19 cellular contexts compared by ENCODE assay signal in genomic region chr4:14925471-14925870, GRCh38.
DNase-seq lines count a peak whose midpoint lies in the region; ATAC-seq, FAIRE-seq and TF ChIP-seq lines count a peak whose summit lies in the region.
"Had no signal": no experiment of that assay in that cellular context is flagged by ENCODE, and none has a peak within 500 bp of the region (broad histone marks: within the 10 kb centered on the region; RNA-seq: fewer than 3 reads in every experiment).

No MANE protein-coding gene starts in this region.

- no peak for TF ChIP-seq EP300 in transverse colon (IDR thresholded peaks at IDR 0.05; ENCODE audit: low read depth)

- no peaks in the 10 kb centered on the region for H3K36me3 ChIP-seq in naive thymus-derived CD4-positive, alpha-beta T cell (ENCODE audit: control insufficient read depth in 2 of 3, insufficient read depth in 3 of 3, low read length in 3 of 3)
- H3K36me3 ChIP-seq in aorta (ENCODE audit: control insufficient read depth in 1 of 2, insufficient read depth in 2 of 2, low read length in 1 of 2): no peaks in the 10 kb centered on the region
- H3K36me3 ChIP-seq in transverse colon: no peaks in the 10 kb centered on the region
- H3K36me3 ChIP-seq: BLaER1 treated with 17β-estradiol and CSF1 and Interleukin-3, amounts not matched to agents 10 nM and 100 nM had no signal

- no peaks in the 10 kb centered on the region for H3K27me3 ChIP-seq in naive thymus-derived CD4-positive, alpha-beta T cell (ENCODE audit: control insufficient read depth in 2 of 2, insufficient read depth in 2 of 2, low read length in 2 of 2)
- H3K27me3 ChIP-seq in aorta (ENCODE audit: control insufficient read depth in 1 of 2, insufficient read depth in 2 of 2, low read length in 1 of 2) (no peaks in the 10 kb centered on the region), transverse colon (no peaks in the 10 kb centered on the region)
- H3K27me3 ChIP-seq: BLaER1 treated with 17β-estradiol and CSF1 and Interleukin-3, amounts not matched to agents 10 nM and 100 nM had no signal

- no peak for FAIRE-seq in HTR-8/SVneo (lab: Jason Lieb, UNC)
- FAIRE-seq: GM12878, GM18507, H54, HepG2 had no signal

- CTCF ChIA-PET in activated naive CD4-positive, alpha-beta T cell treated with anti-CD3 and anti-CD28 coated beads, Interleukin-2, amount 10 ng/mL, durations not matched to agents 7 days and 5 days (lab: Charles Lee): no interaction called here
- CTCF ChIA-PET in naive thymus-derived CD4-positive, alpha-beta T cell (lab: Charles Lee): no interaction called here

- H3K27ac ChIP-seq in naive thymus-derived CD4-positive, alpha-beta T cell (ENCODE audit: low read depth, low read length): no peak overlapping the region
- H3K27ac ChIP-seq in aorta (ENCODE audit: low read depth in 1 of 2, low read length in 2 of 2): no peak overlapping the region
- no peak overlapping the region for H3K27ac ChIP-seq in transverse colon
- H3K27ac ChIP-seq: BLaER1 treated with 17β-estradiol and CSF1 and Interleukin-3, amounts not matched to agents 10 nM and 100 nM; GM23248 had no signal

- DNase-seq in activated naive CD4-positive, alpha-beta T cell treated with anti-CD3 and anti-CD28 coated beads, Interleukin-2, amount 10 ng/mL, durations not matched to agents 7 days and 5 days: no peak
- no peak for DNase-seq in activated naive CD4-positive, alpha-beta T cell treated with Interleukin-2 at 50 U/mL for 16 hours
- DNase-seq in T-helper 17 cell (no peak), aorta (no peak), transverse colon (no peak), T-helper 9 cell (no peak), HTR-8/SVneo (ENCODE audit: insufficient read length, low spot score) (no peak)
- DNase-seq in naive thymus-derived CD4-positive, alpha-beta T cell: peak in 1 of 9 donors; percentile 9
- DNase-seq: 8988T; ACHN; CD4-positive, alpha-beta T cell; DMS79; GM23248 had no signal

- TF ChIP-seq CTCF in transverse colon (IDR thresholded peaks at IDR 0.05): no peak

- H3K27ac Mint-ChIP-seq in activated naive CD4-positive, alpha-beta T cell treated with anti-CD3 and anti-CD28 coated beads, Interleukin-2, amount 10 ng/mL, durations not matched to agents 7 days and 5 days: peak overlapping the region; percentile 3
- H3K27ac Mint-ChIP-seq in T-helper 17 cell: no peak overlapping the region
- H3K27ac Mint-ChIP-seq in naive thymus-derived CD4-positive, alpha-beta T cell: no peak overlapping the region
- H3K27ac Mint-ChIP-seq: CD4-positive, alpha-beta T cell had no signal

- H3K4me3 Mint-ChIP-seq in activated naive CD4-positive, alpha-beta T cell treated with anti-CD3 and anti-CD28 coated beads, Interleukin-2, amount 10 ng/mL, durations not matched to agents 7 days and 5 days: no peak overlapping the region
- no peak overlapping the region for H3K4me3 Mint-ChIP-seq in T-helper 17 cell
- H3K4me3 Mint-ChIP-seq in naive thymus-derived CD4-positive, alpha-beta T cell: no peak overlapping the region
- H3K4me3 Mint-ChIP-seq: CD4-positive, alpha-beta T cell had no signal

- in situ Hi-C loops in transverse colon (cut with MboI; ENCODE audit: low pct_ligation_motif_present in 1 of 4, low pct_unique_long_range_greater_than_20kb in 1 of 4, low sequenced_read_pairs in 3 of 4): no loop called here

- H3K4me1 Mint-ChIP-seq in activated naive CD4-positive, alpha-beta T cell treated with anti-CD3 and anti-CD28 coated beads, Interleukin-2, amount 10 ng/mL, durations not matched to agents 7 days and 5 days: no peaks in the 10 kb centered on the region
- H3K4me1 Mint-ChIP-seq in T-helper 17 cell: no peaks in the 10 kb centered on the region
- peaks cover 0 to 3% (median 0%) of the 10 kb centered on the region in 7 donors for H3K4me1 Mint-ChIP-seq in naive thymus-derived CD4-positive, alpha-beta T cell

- H3K4me3 ChIP-seq in naive thymus-derived CD4-positive, alpha-beta T cell (ENCODE audit: low read length): no peak overlapping the region
- no peak overlapping the region for H3K4me3 ChIP-seq in aorta (ENCODE audit: low read length in 2 of 2)
- no peak overlapping the region for H3K4me3 ChIP-seq in transverse colon
- H3K4me3 ChIP-seq: BLaER1 treated with 17β-estradiol and CSF1 and Interleukin-3, amounts not matched to agents 10 nM and 100 nM; GM12878; GM23248 had no signal

- H3K9me3 Mint-ChIP-seq in activated naive CD4-positive, alpha-beta T cell treated with anti-CD3 and anti-CD28 coated beads, Interleukin-2, amount 10 ng/mL, durations not matched to agents 7 days and 5 days: no peaks in the 10 kb centered on the region
- H3K9me3 Mint-ChIP-seq in naive thymus-derived CD4-positive, alpha-beta T cell: no peaks in the 10 kb centered on the region
- H3K9me3 Mint-ChIP-seq: CD4-positive, alpha-beta T cell had no signal

- no peak for TF ChIP-seq POLR2A in transverse colon (IDR thresholded peaks at IDR 0.05)

- 52 to 56% methylated on average over 5 of the region's 5 CpGs for WGBS in aorta, 2 donors
- 90 to 93% methylated on average over 2 to 5 of the region's 5 CpGs for WGBS in transverse colon (ENCODE audit: low coverage in 1 of 2), 2 donors

- H3K36me3 Mint-ChIP-seq in activated naive CD4-positive, alpha-beta T cell treated with anti-CD3 and anti-CD28 coated beads, Interleukin-2, amount 10 ng/mL, durations not matched to agents 7 days and 5 days: no peaks in the 10 kb centered on the region
- H3K36me3 Mint-ChIP-seq in T-helper 17 cell (ENCODE audit: low read depth): no peaks in the 10 kb centered on the region
- no peaks in the 10 kb centered on the region for H3K36me3 Mint-ChIP-seq in naive thymus-derived CD4-positive, alpha-beta T cell

- no peaks in the 10 kb centered on the region for H3K4me1 ChIP-seq in naive thymus-derived CD4-positive, alpha-beta T cell (ENCODE audit: control insufficient read depth in 2 of 2, insufficient read depth in 2 of 2, low read length in 2 of 2)
- H3K4me1 ChIP-seq in aorta (ENCODE audit: control insufficient read depth in 1 of 2, insufficient read depth in 2 of 2, low read length in 2 of 2) (no peaks in the 10 kb centered on the region), transverse colon (no peaks in the 10 kb centered on the region)
- H3K4me1 ChIP-seq: BLaER1 treated with 17β-estradiol and CSF1 and Interleukin-3, amounts not matched to agents 10 nM and 100 nM had no signal

- POLR2A ChIA-PET in naive thymus-derived CD4-positive, alpha-beta T cell (lab: Charles Lee): interaction anchor here (0.9 kb wide), 1 partner anchor 730 kb away, joined by 3 read pairs; the partner anchor contains the start of gene FBXL5

- ATAC-seq in T-helper 17 cell (peak; percentile 21), aorta (ENCODE audit: low FRiP score) (peak; percentile 37)
- ATAC-seq in naive thymus-derived CD4-positive, alpha-beta T cell: peak; percentile 24
- ATAC-seq: HCT116 had no signal

- H3K9me3 ChIP-seq in T-helper 17 cell (ENCODE audit: control insufficient read depth, low read length, poor library complexity, severe bottlenecking): no peaks in the 10 kb centered on the region
- H3K9me3 ChIP-seq in naive thymus-derived CD4-positive, alpha-beta T cell (ENCODE audit: control insufficient read depth in 2 of 3, low read length in 3 of 3): no peaks in the 10 kb centered on the region
- H3K9me3 ChIP-seq in aorta (ENCODE audit: control insufficient read depth, low read length): no peaks in the 10 kb centered on the region
- H3K9me3 ChIP-seq in transverse colon: no peaks in the 10 kb centered on the region
- H3K9me3 ChIP-seq: BLaER1 treated with 17β-estradiol and CSF1 and Interleukin-3, amounts not matched to agents 10 nM and 100 nM had no signal

- H3K27me3 Mint-ChIP-seq in activated naive CD4-positive, alpha-beta T cell treated with anti-CD3 and anti-CD28 coated beads, Interleukin-2, amount 10 ng/mL, durations not matched to agents 7 days and 5 days: no peaks in the 10 kb centered on the region
- H3K27me3 Mint-ChIP-seq in T-helper 17 cell: peaks cover 4% of the 10 kb centered on the region
- peaks cover 0 to 3% (median 0%) of the 10 kb centered on the region in 5 donors for H3K27me3 Mint-ChIP-seq in naive thymus-derived CD4-positive, alpha-beta T cell
- H3K27me3 Mint-ChIP-seq: CD4-positive, alpha-beta T cell had no signal

- intact Hi-C loops in naive thymus-derived CD4-positive, alpha-beta T cell (cut with micrococcal nuclease): loop anchor here (2.0 to 10.0 kb wide), 5 partner anchors 75 to 1301 kb away; partner anchors contain the start of genes BOD1L1 (in 1 of the 2) and FBXL5 (in 1 of the 2)
- intact Hi-C loops in aorta (cut with DNase I) (loop anchor here in 1 of 2 donors (10.0 kb wide), 2 partner anchors 69 to 91 kb away; no protein-coding TSS in a partner anchor), transverse colon (cut with DNase I; ENCODE audit: low total_unique reads) (loop anchor here (10.0 kb wide), 1 partner anchor 81 kb away; no protein-coding TSS in a partner anchor)
